In genomic region chr4:119113033-119113655, GRCh38 we compare ENCODE assay signal across 8 cellular contexts. TPM values are rescaled to one million over a fixed set of nuclear protein-coding genes. Genes with fewer than 3 reads are reported as not detected.
DNase-seq lines count a peak whose midpoint lies in the region; TF ChIP-seq lines count a peak whose summit lies in the region.

No MANE protein-coding gene starts in this region.

- TF ChIP-seq CTCF in PC-9 (conservative IDR thresholded peaks at IDR 0.05): no peak
- no peak for TF ChIP-seq CTCF in esophagus muscularis mucosa (IDR thresholded peaks at IDR 0.05)
- TF ChIP-seq CTCF in GM20000 (IDR thresholded peaks at IDR 0.05; ENCODE audit: extremely low read depth, missing control alignments): no peak
- TF ChIP-seq CTCF in coronary artery (IDR thresholded peaks at IDR 0.05): no peak

- peak; percentile 95 for DNase-seq in EH (ENCODE audit: low read depth)
- DNase-seq in PC-9: peak in 1 of 2 experiments; percentile 85
- DNase-seq in esophagus muscularis mucosa (ENCODE audit: extremely low spot score): no peak
- DNase-seq in renal cortical epithelial cell (ENCODE audit: low read depth): peak; percentile 99
- no peak for DNase-seq in NCI-H128 (lab: John Stamatoyannopoulos, UW; ENCODE audit: unreplicated experiment)
- no peak for DNase-seq in GM20000 (ENCODE audit: low spot score)
- no peak for DNase-seq in NCI-H748 (lab: John Stamatoyannopoulos, UW; ENCODE audit: unreplicated experiment)
- no peak for DNase-seq in coronary artery (ENCODE audit: low spot score)

- no peaks in the 10 kb centered on the region for H3K27me3 ChIP-seq in PC-9 (ENCODE audit: insufficient read depth, low read depth)
- no peaks in the 10 kb centered on the region for H3K27me3 ChIP-seq in esophagus muscularis mucosa

- H3K79me2 ChIP-seq in PC-9 (ENCODE audit: low read depth): no peaks in the 10 kb centered on the region

- POLR2A ChIA-PET in PC-9 (lab: Charles Lee; ENCODE audit: unreplicated experiment): interaction anchor here (0.6 kb wide), 1 partner anchor 99 kb away, joined by 4 read pairs; no protein-coding TSS in a partner anchor

- H2AFZ ChIP-seq in PC-9: 0 out of 2 replicates have a peak overlapping the region, but pooled peaks have one; percentile 41

- H4K20me1 ChIP-seq in PC-9 (ENCODE audit: insufficient read depth): no peaks in the 10 kb centered on the region

- H3K36me3 ChIP-seq in PC-9 (ENCODE audit: low read depth) (no peaks in the 10 kb centered on the region), esophagus muscularis mucosa (no peaks in the 10 kb centered on the region)

- CTCF ChIA-PET in PC-9 (lab: Charles Lee): no interaction called here

- H3K27ac ChIP-seq in PC-9: peak overlapping the region; percentile 67
- H3K27ac ChIP-seq in esophagus muscularis mucosa (replicated peaks in 1 of 4): peak overlapping the region in 3 of 4 donors; percentile 10 to 50 (median 28)
- peak overlapping the region in 1 of 2 donors; percentile 63 for H3K27ac ChIP-seq in coronary artery

- TF ChIP-seq EP300 in esophagus muscularis mucosa (IDR thresholded peaks at IDR 0.05): no peak

- peak overlapping the region; percentile 42 for H3K4me2 ChIP-seq in PC-9

- no peaks in the 10 kb centered on the region for H3K9me2 ChIP-seq in PC-9 (ENCODE audit: insufficient read depth)

- no peaks in the 10 kb centered on the region for H3K9me3 ChIP-seq in PC-9 (ENCODE audit: insufficient read depth, low read depth)
- no peaks in the 10 kb centered on the region for H3K9me3 ChIP-seq in esophagus muscularis mucosa

- H3F3A ChIP-seq in PC-9 (ENCODE audit: insufficient read depth, low read depth): peaks cover 9% of the 10 kb centered on the region; the same call in 1 of the 2 replicates

- no peak for TF ChIP-seq POLR2A in esophagus muscularis mucosa (IDR thresholded peaks at IDR 0.05; ENCODE audit: low read depth)

- no TSS peak for BruUV-seq in PC-9 (replicated peaks; lab: Mats Ljungman, UMichigan)

- intact Hi-C loops in PC-9 (cut with micrococcal nuclease; ENCODE audit: unreplicated experiment) (no loop called here), esophagus muscularis mucosa (cut with DNase I) (no loop called here)

- H3K4me3 ChIP-seq in PC-9 (no peak overlapping the region), esophagus muscularis mucosa (no peak overlapping the region), coronary artery (no peak overlapping the region)

- peaks cover 14% of the 10 kb centered on the region for H3K4me1 ChIP-seq in PC-9 (replicated peaks; ENCODE audit: insufficient read depth)
- H3K4me1 ChIP-seq in esophagus muscularis mucosa: peaks cover 0 to 8% (median 0%) of the 10 kb centered on the region in 4 donors

RNA-seq across cellular contexts. Expression of gene MYOZ2, which starts 22.5 kb away (rescaled TPM):
- total RNA-seq in PC-9 (2021) (not detected in 2 replicates), esophagus muscularis mucosa (1 to 10 TPM in 1 of 4 donors, under 1 TPM in 3; 0.50 to 2.1 (median 0.61) TPM), renal cortical epithelial cell (0.05 TPM in 1 of 2 replicates, not detected in the other)

Comparison
In these comparisons a context has a peak if more than half of its experiments do, and no peak if none do; other contexts are left out.
1. DNase-seq: peak in EH (single experiment) and renal cortical epithelial cell (single experiment); none in esophagus muscularis mucosa (single experiment), NCI-H128 (single experiment), GM20000 (single experiment), NCI-H748 (single experiment) and coronary artery (single experiment).